Comparison of ENCODE assay signal across 24 cellular contexts in genomic region chrX:77820328-77820727, GRCh38.
"Had no signal": no experiment of that assay in that cellular context is flagged by ENCODE, and none has a peak within 500 bp of the region (broad histone marks: within the 10 kb centered on the region; RNA-seq: fewer than 3 reads in every experiment).

No MANE protein-coding gene starts in this region.

- H3K9me3 ChIP-seq: esophagus muscularis mucosa, gastrocnemius medialis, left lung, lower lobe of right lung, mucosa of descending colon had no signal

- FAIRE-seq: colon, islet of Langerhans, keratinocyte had no signal

- H3K27me3 ChIP-seq: esophagus muscularis mucosa, gastrocnemius medialis, heart right ventricle, left lung had no signal

- DNase-seq: dermis blood vessel endothelial cell; dorsolateral prefrontal cortex; effector CD4-positive, alpha-beta T cell; effector memory CD4-positive, alpha-beta T cell; foreskin fibroblast; foreskin melanocyte; gastrocnemius medialis; glutamatergic neuron; head of caudate nucleus; heart right ventricle; hippocampal formation; left cardiac atrium; left lung; left ventricle myocardium superior; lower lobe of right lung; mesenchymal stem cell; mucosa of descending colon; naive B cell had no signal

- H3K27me3 Mint-ChIP-seq: naive B cell had no signal

- H3K4me3 Mint-ChIP-seq: mesothelial cell of epicardium, naive B cell had no signal

- H3K4me1 ChIP-seq: esophagus muscularis mucosa, gastrocnemius medialis, heart right ventricle, left lung, lower lobe of right lung had no signal

- H3K4me1 Mint-ChIP-seq: mesothelial cell of epicardium, naive B cell had no signal

- H3K27ac ChIP-seq: coronary artery, dorsolateral prefrontal cortex, esophagus muscularis mucosa, gastrocnemius medialis, heart right ventricle, left lung, lower lobe of right lung had no signal

- H3K4me3 ChIP-seq: coronary artery, dorsolateral prefrontal cortex, esophagus muscularis mucosa, gastrocnemius medialis, heart right ventricle, left lung, lower lobe of right lung, mucosa of descending colon had no signal

- H3K36me3 ChIP-seq: gastrocnemius medialis, lower lobe of right lung had no signal

- ATAC-seq: gastrocnemius medialis, heart right ventricle, left cardiac atrium, left lung, left ventricle myocardium superior, lower lobe of right lung, mucosa of descending colon had no signal

- H3K27ac Mint-ChIP-seq: mesothelial cell of epicardium, naive B cell had no signal
